Comparison of ENCODE assay signal across 8 cellular contexts in genomic region chr9:134066546-134066922, GRCh38. TPM values are rescaled to one million over a fixed set of nuclear protein-coding genes. Genes with fewer than 3 reads are reported as not detected.
DNase-seq lines count a peak whose midpoint lies in the region; ATAC-seq and TF ChIP-seq lines count a peak whose summit lies in the region.

No MANE protein-coding gene starts in this region.

- no peak for TF ChIP-seq RAD21 in SK-N-SH (IDR thresholded peaks at IDR 0.05; ENCODE audit: low read length)

- H3K9me2 ChIP-seq in SK-N-SH, result no peaks in the 10 kb centered on the region

- H3K9me3 ChIP-seq in cardiac muscle cell (ENCODE audit: low read depth) (no peaks in the 10 kb centered on the region), SK-N-SH (no peaks in the 10 kb centered on the region), esophagus squamous epithelium (no peaks in the 10 kb centered on the region), trophoblast cell (ENCODE audit: insufficient read depth, low read depth, low read length) (peaks cover 5% of the 10 kb centered on the region)

- H3K36me3 ChIP-seq in cardiac muscle cell (no peaks in the 10 kb centered on the region), SK-N-SH (replicated peaks in 1 of 2; ENCODE audit: control insufficient read depth in 1 of 2, insufficient read depth in 2 of 2, low read length in 1 of 2) (no peaks in the 10 kb centered on the region), esophagus squamous epithelium (no peaks in the 10 kb centered on the region), trophoblast cell (ENCODE audit: control insufficient read depth in 1 of 2, insufficient read depth in 2 of 2, low read length in 2 of 2) (peaks cover 0 to 8% of the 10 kb centered on the region in 2 experiments)

- H2BK12ac ChIP-seq in trophoblast cell (ENCODE audit: low read length), result no peak overlapping the region

- peak overlapping the region; percentile 92 for H4K12ac ChIP-seq in trophoblast cell (ENCODE audit: low read depth, low read length)

- intact Hi-C loops in Right ventricle myocardium inferior (cut with DNase I) (loop anchor here (5.0 kb wide), 1 partner anchor 261 kb away; the partner anchor contains the start of gene RXRA), esophagus squamous epithelium (cut with DNase I) (no loop called here)

- no peak overlapping the region for H2BK120ac ChIP-seq in trophoblast cell (ENCODE audit: insufficient read depth, low read length, poor library complexity)

- no peak for TF ChIP-seq CTCF in cardiac muscle cell (IDR thresholded peaks at IDR 0.05; ENCODE audit: low read depth, low read length)
- no peak for TF ChIP-seq CTCF in SK-N-SH (IDR thresholded peaks at IDR 0.05)
- no peak for TF ChIP-seq CTCF in esophagus squamous epithelium (IDR thresholded peaks at IDR 0.05)

- peaks cover 51% of the 10 kb centered on the region for H4K20me1 ChIP-seq in SK-N-SH (ENCODE audit: insufficient read depth)

- H3K79me1 ChIP-seq in trophoblast cell (ENCODE audit: low read length), result peaks cover 12% of the 10 kb centered on the region

- no peak overlapping the region for H3K23ac ChIP-seq in trophoblast cell (ENCODE audit: low read length)

- H3K4me3 ChIP-seq in cardiac muscle cell, result peak overlapping the region; percentile 84
- H3K4me3 ChIP-seq in SK-N-SH (ENCODE audit: low read depth in 2 of 2, low read length in 1 of 2), result peak overlapping the region; percentile 88 to 93
- peak overlapping the region; percentile 59 to 99 (median 78) for H3K4me3 ChIP-seq in esophagus squamous epithelium
- H3K4me3 ChIP-seq in trophoblast cell (ENCODE audit: low read depth, low read length), result peak overlapping the region; percentile 84

- peak overlapping the region; percentile 93 for H3K14ac ChIP-seq in trophoblast cell (ENCODE audit: low read length)

- no peak for TF ChIP-seq POLR2A in esophagus squamous epithelium (IDR thresholded peaks at IDR 0.05)

- TF ChIP-seq EP300 in SK-N-SH (IDR thresholded peaks at IDR 0.05; ENCODE audit: borderline replicate concordance in 1 of 2, low read depth in 1 of 2, low read length in 1 of 2), result no peak

- peaks cover 8% of the 10 kb centered on the region for H3F3A ChIP-seq in SK-N-SH (replicated peaks; ENCODE audit: insufficient read depth)

- H3K27me3 ChIP-seq in cardiac muscle cell, result peaks cover 4% of the 10 kb centered on the region
- H3K27me3 ChIP-seq in SK-N-SH (ENCODE audit: insufficient read depth), result peaks cover 22% of the 10 kb centered on the region; the same call in 1 of the 2 replicates
- H3K27me3 ChIP-seq in esophagus squamous epithelium, result peaks cover 0 to 17% (median 0%) of the 10 kb centered on the region in 4 donors
- H3K27me3 ChIP-seq in trophoblast cell (ENCODE audit: insufficient read depth, low read length), result no peaks in the 10 kb centered on the region

- ATAC-seq in Right ventricle myocardium inferior, result no peak
- no peak for ATAC-seq in GM19452 (IDR thresholded peaks at IDR 0.05; ENCODE audit: unreplicated experiment)

- H3K27ac ChIP-seq in cardiac muscle cell (peak overlapping the region; percentile 85), SK-N-SH (ENCODE audit: low read depth in 2 of 2, low read length in 1 of 2) (peak overlapping the region; percentile 56 to 88), esophagus squamous epithelium (peak overlapping the region; percentile 78 to 100 (median 94)), trophoblast cell (ENCODE audit: low read depth, low read length) (no peak overlapping the region)

- no peak overlapping the region for H2BK5ac ChIP-seq in trophoblast cell (ENCODE audit: low read depth, low read length, poor library complexity)

- peak; percentile 30 to 40 for DNase-seq in cardiac muscle cell (ENCODE audit: low read depth in 1 of 2, low spot score in 1 of 2)
- no peak for DNase-seq in Right ventricle myocardium inferior (ENCODE audit: missing footprints)
- peak; percentile 51 for DNase-seq in SK-N-SH
- DNase-seq in esophagus squamous epithelium (lab: John Stamatoyannopoulos, UW), result no peak
- DNase-seq in trophoblast cell, result peak in 1 of 2 donors; percentile 4
- DNase-seq in pons (ENCODE audit: low spot score), result no peak
- no peak for DNase-seq in HCEC 1CT

- H4K91ac ChIP-seq in trophoblast cell (ENCODE audit: low read depth, low read length), result peak overlapping the region; percentile 91

- peak overlapping the region; percentile 99 for H3K4ac ChIP-seq in trophoblast cell (ENCODE audit: low read depth, low read length)

- WGBS in SK-N-SH (ENCODE audit: low lambda C conversion rate), result 15% methylated on average over 10 of the region's 10 CpGs
- 0 to 6% methylated on average over 7 to 10 of the region's 10 CpGs for WGBS in esophagus squamous epithelium, 2 donors
- WGBS in trophoblast cell (ENCODE audit: extremely low coverage, insufficient coverage, insufficient read length), result no CpG with 5 or more reads among the region's 10 CpGs

- H3K79me2 ChIP-seq in SK-N-SH (ENCODE audit: insufficient read depth), result peaks cover 56% of the 10 kb centered on the region
- peaks cover 30% of the 10 kb centered on the region for H3K79me2 ChIP-seq in trophoblast cell (ENCODE audit: control insufficient read depth, insufficient read depth, low read length, poor library complexity)

- no peak overlapping the region for H2AFZ ChIP-seq in SK-N-SH (ENCODE audit: low read depth)
- H2AFZ ChIP-seq in trophoblast cell (ENCODE audit: insufficient read depth, low read length, poor library complexity), result no peak overlapping the region

- H3K9ac ChIP-seq in SK-N-SH (peak overlapping the region; percentile 95), trophoblast cell (ENCODE audit: low read length) (peak overlapping the region; percentile 96)

- peak overlapping the region; percentile 100 for H3K4me2 ChIP-seq in SK-N-SH
- H3K4me2 ChIP-seq in trophoblast cell (ENCODE audit: low read length), result peak overlapping the region; percentile 93

- POLR2A ChIA-PET in SK-N-SH (lab: Yijun Ruan, JAX), result interaction anchor here (1.1 to 1.6 kb wide), 2 partner anchors 69 to 98 kb away, joined by 3 to 4 read pairs; partner anchors contain the start of gene WDR5

- H3K4me1 ChIP-seq in cardiac muscle cell (ENCODE audit: low read depth), result peaks cover 23% of the 10 kb centered on the region
- peaks cover 0 to 35% of the 10 kb centered on the region in 2 experiments; a peak in 1 of 4 replicates for H3K4me1 ChIP-seq in SK-N-SH (ENCODE audit: control insufficient read depth in 1 of 2, insufficient read depth in 2 of 2, low read depth in 1 of 2, low read length in 1 of 2)
- H3K4me1 ChIP-seq in esophagus squamous epithelium, result peaks cover 33 to 66% (median 39%) of the 10 kb centered on the region in 3 donors
- peaks cover 8 to 14% of the 10 kb centered on the region in 2 experiments for H3K4me1 ChIP-seq in trophoblast cell (ENCODE audit: control insufficient read depth in 1 of 2, insufficient read depth in 2 of 2, low read length in 2 of 2)

- peak overlapping the region; percentile 97 for H2AK5ac ChIP-seq in trophoblast cell (ENCODE audit: low read length)

- peak overlapping the region; percentile 89 for H4K8ac ChIP-seq in trophoblast cell (ENCODE audit: low read depth, low read length)

- CTCF ChIA-PET in SK-N-SH (lab: Yijun Ruan, JAX), result interaction anchor here (1.1 to 2.2 kb wide), 3 partner anchors 14 to 284 kb away, joined by 3 to 6 read pairs (median 5); partner anchors contain the start of gene BRD3OS

- peak overlapping the region; percentile 90 for H3K18ac ChIP-seq in trophoblast cell (ENCODE audit: low read length)

TF ChIP-seq in SK-N-SH, 30 proteins besides CTCF, POLR2A, EP300 and RAD21 (continues in another document):
- no peak for TF ChIP-seq MEF2A (IDR thresholded peaks at IDR 0.05; ENCODE audit: borderline replicate concordance, low read depth)
- TF ChIP-seq, protein P1, sequence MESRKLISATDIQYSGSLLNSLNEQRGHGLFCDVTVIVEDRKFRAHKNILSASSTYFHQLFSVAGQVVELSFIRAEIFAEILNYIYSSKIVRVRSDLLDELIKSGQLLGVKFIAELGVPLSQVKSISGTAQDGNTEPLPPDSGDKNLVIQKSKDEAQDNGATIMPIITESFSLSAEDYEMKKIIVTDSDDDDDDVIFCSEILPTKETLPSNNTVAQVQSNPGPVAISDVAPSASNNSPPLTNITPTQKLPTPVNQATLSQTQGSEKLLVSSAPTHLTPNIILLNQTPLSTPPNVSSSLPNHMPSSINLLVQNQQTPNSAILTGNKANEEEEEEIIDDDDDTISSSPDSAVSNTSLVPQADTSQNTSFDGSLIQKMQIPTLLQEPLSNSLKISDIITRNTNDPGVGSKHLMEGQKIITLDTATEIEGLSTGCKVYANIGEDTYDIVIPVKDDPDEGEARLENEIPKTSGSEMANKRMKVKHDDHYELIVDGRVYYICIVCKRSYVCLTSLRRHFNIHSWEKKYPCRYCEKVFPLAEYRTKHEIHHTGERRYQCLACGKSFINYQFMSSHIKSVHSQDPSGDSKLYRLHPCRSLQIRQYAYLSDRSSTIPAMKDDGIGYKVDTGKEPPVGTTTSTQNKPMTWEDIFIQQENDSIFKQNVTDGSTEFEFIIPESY (IDR thresholded peaks at IDR 0.05; ENCODE audit: borderline replicate concordance, low read depth), result no peak
- TF ChIP-seq, protein P2, sequence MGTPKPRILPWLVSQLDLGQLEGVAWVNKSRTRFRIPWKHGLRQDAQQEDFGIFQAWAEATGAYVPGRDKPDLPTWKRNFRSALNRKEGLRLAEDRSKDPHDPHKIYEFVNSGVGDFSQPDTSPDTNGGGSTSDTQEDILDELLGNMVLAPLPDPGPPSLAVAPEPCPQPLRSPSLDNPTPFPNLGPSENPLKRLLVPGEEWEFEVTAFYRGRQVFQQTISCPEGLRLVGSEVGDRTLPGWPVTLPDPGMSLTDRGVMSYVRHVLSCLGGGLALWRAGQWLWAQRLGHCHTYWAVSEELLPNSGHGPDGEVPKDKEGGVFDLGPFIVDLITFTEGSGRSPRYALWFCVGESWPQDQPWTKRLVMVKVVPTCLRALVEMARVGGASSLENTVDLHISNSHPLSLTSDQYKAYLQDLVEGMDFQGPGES (IDR thresholded peaks at IDR 0.05; ENCODE audit: low read depth, low read length), result no peak
- no peak for TF ChIP-seq TAF1 (IDR thresholded peaks at IDR 0.05; ENCODE audit: borderline replicate concordance, low read depth, low read length)

RNA-seq across cellular contexts. Expression of gene BRD3, which starts 1.3 kb away (rescaled TPM):
- total RNA-seq in cardiac muscle cell (27.0 and 42.6 TPM in 2 replicates), Right ventricle myocardium inferior (31.6 TPM), esophagus squamous epithelium (10 to 100 TPM in 2 of 4 donors, 1 to 10 TPM in 2; 7.2 to 23.7 (median 9.4) TPM)
- polyA plus RNA-seq in cardiac muscle cell (43.2 and 44.9 TPM in 2 replicates), SK-N-SH (2012; rRNA removed) (7.2 and 11.4 TPM in 2 replicates)
- 10.2 and 11.5 TPM in 2 replicates for polyA plus RNA-seq in SK-N-SH (2012; cell fraction: cytosol; rRNA removed)
- polyA plus RNA-seq in SK-N-SH (2012; cell fraction: nucleus; rRNA removed), result 14.8 and 22.7 TPM in 2 replicates
- polyA plus RNA-seq in trophoblast cell (2013), result 16.3 and 17.4 TPM in 2 replicates

RNA-seq across cellular contexts. Expression of gene BRD3OS, which starts 41.3 kb away (rescaled TPM):
- total RNA-seq in cardiac muscle cell, result 18.6 and 26.8 TPM in 2 replicates
- polyA plus RNA-seq in cardiac muscle cell, result 32.3 and 40.4 TPM in 2 replicates
- total RNA-seq in Right ventricle myocardium inferior, result 6.2 TPM
- 21.6 and 23.1 TPM in 2 replicates for polyA plus RNA-seq in SK-N-SH (2012; rRNA removed)
- 22.9 and 26.1 TPM in 2 replicates for polyA plus RNA-seq in SK-N-SH (2012; cell fraction: cytosol; rRNA removed)
- 17.2 and 19.8 TPM in 2 replicates for polyA plus RNA-seq in SK-N-SH (2012; cell fraction: nucleus; rRNA removed)
- 1 to 10 TPM; 1.8 to 6.2 (median 4.3) TPM for total RNA-seq in esophagus squamous epithelium
- polyA plus RNA-seq in trophoblast cell (2013), result 7.4 and 8.4 TPM in 2 replicates

Comparison
In these comparisons a context has a peak if more than half of its experiments do, and no peak if none do; other contexts are left out.
1. DNase-seq: peak in cardiac muscle cell (2 of 2) and SK-N-SH (single experiment); none in Right ventricle myocardium inferior (single experiment), esophagus squamous epithelium (single experiment), pons (single experiment) and HCEC 1CT (single experiment).
2. Peak in every context shown above with its lines, with median percentiles within 50 percentile points of each other: H3K4me3 ChIP-seq.